ENCODE assay signal across 15 cellular contexts in the genomic region with DNA sequence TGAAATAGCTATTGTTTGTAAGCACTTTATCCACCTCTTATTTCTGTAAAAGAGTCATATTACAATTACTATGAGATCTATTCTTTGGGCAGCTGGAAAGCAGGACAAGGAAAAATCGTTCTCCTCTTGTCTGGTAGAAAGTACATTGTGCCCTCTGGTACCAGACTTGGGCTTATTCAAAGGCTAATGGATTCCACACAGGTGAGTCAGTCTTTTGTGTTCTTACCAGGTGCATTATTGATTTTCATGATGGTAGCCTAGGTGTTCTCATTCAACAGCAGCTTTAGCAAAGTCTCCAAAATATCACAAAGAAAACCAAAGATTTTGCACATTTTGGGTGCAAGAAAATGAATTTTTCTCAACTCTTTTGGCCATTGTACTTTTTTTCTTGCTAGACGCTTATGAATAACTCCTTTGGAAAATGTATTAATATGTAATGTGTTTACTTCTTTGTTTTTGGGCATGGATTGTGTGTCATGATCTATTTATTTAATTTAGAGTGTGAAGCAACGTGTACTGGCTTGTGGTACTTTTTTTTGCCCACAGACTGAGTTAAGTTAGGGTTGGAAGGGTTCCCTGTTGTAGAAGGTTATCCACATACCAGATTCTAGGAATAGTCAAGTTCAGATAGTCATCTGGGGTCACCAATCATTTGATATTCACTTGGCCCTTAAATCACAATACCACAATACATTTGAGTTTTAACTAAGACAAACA. TPM values are rescaled to one million over a fixed set of nuclear protein-coding genes. Genes with fewer than 3 reads are reported as not detected.
DNase-seq lines count a peak whose midpoint lies in the region; ATAC-seq, FAIRE-seq and TF ChIP-seq lines count a peak whose summit lies in the region.
"Had no signal": no experiment of that assay in that cellular context is flagged by ENCODE, and none has a peak within 500 bp of the region (broad histone marks: within the 10 kb centered on the region; RNA-seq: fewer than 3 reads in every experiment).

No MANE protein-coding gene starts in this region.

- H3K4me1 Mint-ChIP-seq in astrocyte (ENCODE audit: low read depth, unreplicated experiment) = peaks cover 33% of the 10 kb centered on the region

- H3K9ac ChIP-seq in astrocyte (ENCODE audit: low read length) = no peak overlapping the region

- peak overlapping the region; percentile 28; the same call in 1 of the 2 replicates for H3K27ac ChIP-seq in HL-60 (replicated peaks)
- H3K27ac ChIP-seq in astrocyte (ENCODE audit: low read depth, low read length) = no peak overlapping the region

- no peaks in the 10 kb centered on the region for H3K36me3 Mint-ChIP-seq in astrocyte (ENCODE audit: low read depth, unreplicated experiment)

- no peak overlapping the region for H3K4me2 ChIP-seq in astrocyte (ENCODE audit: low read length)

- TF ChIP-seq CTCF in HL-60 (IDR thresholded peaks at IDR 0.05; ENCODE audit: insufficient read depth, low read length) (no peak), astrocyte (IDR thresholded peaks at IDR 0.05; ENCODE audit: insufficient read depth, low read depth, low read length) (no peak)

- H3K36me3 ChIP-seq in astrocyte (ENCODE audit: insufficient read depth, low read length) = no peaks in the 10 kb centered on the region
- H3K36me3 ChIP-seq in MG63 = no peaks in the 10 kb centered on the region

- H3K9me3 ChIP-seq in astrocyte (ENCODE audit: insufficient read depth, low read depth, low read length) = no peaks in the 10 kb centered on the region
- H3K9me3 ChIP-seq in MG63 = no peaks in the 10 kb centered on the region

- DNase-seq in HL-60 (ENCODE audit: low read depth in 1 of 2, low spot score in 1 of 2) (no peak), NCI-H1930 (lab: John Stamatoyannopoulos, UW) (peak; percentile 76 to 84), astrocyte (ENCODE audit: low read depth) (no peak), myocyte (ENCODE audit: low read depth) (peak; percentile 27), NCI-H226 (no peak), MG63 (no peak)
- no peak for DNase-seq in activated CD4-positive, alpha-beta T cell treated with anti-CD3 and anti-CD28 coated beads, Interleukin-2, amount 50 U/mL, for 1 hour
- DNase-seq: activated CD8-positive, alpha-beta memory T cell treated with anti-CD3 and anti-CD28 coated beads, Interleukin-2, amount 50 U/mL, for 48 hours; activated naive CD8-positive, alpha-beta T cell treated with anti-CD3 and anti-CD28 coated beads, Interleukin-2, amount 50 U/mL, for 24 hours; CD4-positive, CD25-positive, alpha-beta regulatory T cell had no signal

- H3K9me3 Mint-ChIP-seq in astrocyte (ENCODE audit: unreplicated experiment) = no peaks in the 10 kb centered on the region
- H3K9me3 Mint-ChIP-seq: activated naive CD8-positive, alpha-beta T cell treated with anti-CD3 and anti-CD28 coated beads, Interleukin-2, amount 50 U/mL, for 24 hours; dendritic cell treated with granulocyte-macrophage colony-stimulating factor and Interleukin-4, amounts not matched to agents 40 ng/mL and 50 ng/mL, for 4 days; stimulated activated naive CD8-positive, alpha-beta T cell treated with anti-CD3 and anti-CD28 coated beads, Interleukin-15, Interleukin-2, amounts not matched to agents 100 ng/mL and 50 ng/mL, for 24 hours had no signal

- no peak overlapping the region for H3K4me3 ChIP-seq in HL-60 (replicated peaks; ENCODE audit: insufficient read depth, low read length)
- H3K4me3 ChIP-seq in astrocyte (ENCODE audit: insufficient read depth, low read depth, low read length) = no peak overlapping the region
- H3K4me3 ChIP-seq in MG63 = no peak overlapping the region

- no peak for ATAC-seq in HG02642 (IDR thresholded peaks at IDR 0.05; ENCODE audit: poor library complexity, unreplicated experiment)
- ATAC-seq: activated naive CD8-positive, alpha-beta T cell treated with anti-CD3 and anti-CD28 coated beads, Interleukin-2, amount 50 U/mL, for 24 hours; Panc1 had no signal

- H3K27me3 ChIP-seq in HL-60 (ENCODE audit: insufficient read depth, poor library complexity, severe bottlenecking) (no peaks in the 10 kb centered on the region), astrocyte (ENCODE audit: insufficient read depth, low read length) (no peaks in the 10 kb centered on the region), MG63 (no peaks in the 10 kb centered on the region)

- no peaks in the 10 kb centered on the region for H3K27me3 Mint-ChIP-seq in astrocyte (ENCODE audit: low read depth, unreplicated experiment)
- H3K27me3 Mint-ChIP-seq: CD4-positive, CD25-positive, alpha-beta regulatory T cell; dendritic cell treated with granulocyte-macrophage colony-stimulating factor and Interleukin-4, amounts not matched to agents 40 ng/mL and 50 ng/mL, for 4 days had no signal

- H3K79me2 ChIP-seq in astrocyte (ENCODE audit: insufficient read depth, low read length) = peaks cover 78% of the 10 kb centered on the region

- peak overlapping the region; percentile 18 for H3K27ac Mint-ChIP-seq in astrocyte (ENCODE audit: unreplicated experiment)
- H3K27ac Mint-ChIP-seq: activated naive CD8-positive, alpha-beta T cell treated with anti-CD3 and anti-CD28 coated beads, Interleukin-2, amount 50 U/mL, for 24 hours; CD4-positive, CD25-positive, alpha-beta regulatory T cell; dendritic cell treated with granulocyte-macrophage colony-stimulating factor and Interleukin-4, amounts not matched to agents 40 ng/mL and 50 ng/mL, for 4 days; stimulated activated naive CD8-positive, alpha-beta T cell treated with anti-CD3 and anti-CD28 coated beads, Interleukin-15, Interleukin-2, amounts not matched to agents 100 ng/mL and 50 ng/mL, for 24 hours had no signal

- peak; percentile 23 for FAIRE-seq in astrocyte (lab: Jason Lieb, UNC)
- FAIRE-seq: H54 had no signal

- no peak overlapping the region for H2AFZ ChIP-seq in astrocyte (ENCODE audit: low read depth, low read length)

- peaks cover 41% of the 10 kb centered on the region for H4K20me1 ChIP-seq in astrocyte (ENCODE audit: insufficient read depth, low read length)

- no peaks in the 10 kb centered on the region for H3K4me1 ChIP-seq in astrocyte (ENCODE audit: insufficient read depth, low read length)

- H3K4me3 Mint-ChIP-seq in astrocyte (ENCODE audit: unreplicated experiment) = no peak overlapping the region
- H3K4me3 Mint-ChIP-seq: activated naive CD8-positive, alpha-beta T cell treated with anti-CD3 and anti-CD28 coated beads, Interleukin-2, amount 50 U/mL, for 24 hours; CD4-positive, CD25-positive, alpha-beta regulatory T cell; dendritic cell treated with granulocyte-macrophage colony-stimulating factor and Interleukin-4, amounts not matched to agents 40 ng/mL and 50 ng/mL, for 4 days; stimulated activated naive CD8-positive, alpha-beta T cell treated with anti-CD3 and anti-CD28 coated beads, Interleukin-15, Interleukin-2, amounts not matched to agents 100 ng/mL and 50 ng/mL, for 24 hours had no signal

RNA-seq across cellular contexts. Expression of a gene that starts 26.2 kb away (rescaled TPM):
- total RNA-seq in astrocyte = 36.0 and 46.9 TPM in 2 replicates
- total RNA-seq in myocyte = 83.7 and 88.6 TPM in 2 replicates
- 33.6 TPM for polyA plus RNA-seq in myocyte (2012)
- total RNA-seq in MG63 (2014; rRNA removed; shearing (Covaris generic); ENCODE audit: low replicate concordance) = 32.4 and 45.7 TPM in 2 replicates

RNA-seq across cellular contexts. Expression of a gene that starts 36.7 kb away (rescaled TPM):
- total RNA-seq in astrocyte (11.2 and 14.0 TPM in 2 replicates), myocyte (49.9 and 62.6 TPM in 2 replicates)
- 6.1 TPM for polyA plus RNA-seq in myocyte (2012)
- 2.0 and 3.1 TPM in 2 replicates for total RNA-seq in MG63 (2014; rRNA removed; shearing (Covaris generic); ENCODE audit: low replicate concordance)
- total RNA-seq: CD4-positive, CD25-positive, alpha-beta regulatory T cell had no signal
- polyA plus RNA-seq: CD4-positive, CD25-positive, alpha-beta regulatory T cell had no signal

Comparison
In these comparisons a context has a peak if more than half of its experiments do, and no peak if none do; other contexts are left out.
1. DNase-seq: peak in NCI-H1930 (2 of 2) and myocyte (single experiment); none in HL-60 (0 of 2), astrocyte (single experiment), NCI-H226 (single experiment), activated CD4-positive, alpha-beta T cell treated with anti-CD3 and anti-CD28 coated beads, Interleukin-2, amount 50 U/mL, for 1 hour (single experiment) and MG63 (single experiment).